2 cellular contexts compared by ENCODE assay signal in genomic region chr7:104895851-104896236, GRCh38.
TF ChIP-seq lines count a peak whose summit lies in the region.

No MANE protein-coding gene starts in this region.

TF ChIP-seq in GM23338, 12 proteins besides CTCF, POLR2A, EP300 and RAD21:
- TF ChIP-seq ZNF462 (CRISPR knock-in tag; IDR thresholded peaks at IDR 0.05) = no peak
- TF ChIP-seq ZNF331 (CRISPR knock-in tag; IDR thresholded peaks at IDR 0.05; ENCODE audit: low read depth) = no peak
- no peak for TF ChIP-seq ETS1 (IDR thresholded peaks at IDR 0.05)
- no peak for TF ChIP-seq STAT1 (IDR thresholded peaks at IDR 0.05; ENCODE audit: unreplicated experiment)
- TF ChIP-seq, protein P1, sequence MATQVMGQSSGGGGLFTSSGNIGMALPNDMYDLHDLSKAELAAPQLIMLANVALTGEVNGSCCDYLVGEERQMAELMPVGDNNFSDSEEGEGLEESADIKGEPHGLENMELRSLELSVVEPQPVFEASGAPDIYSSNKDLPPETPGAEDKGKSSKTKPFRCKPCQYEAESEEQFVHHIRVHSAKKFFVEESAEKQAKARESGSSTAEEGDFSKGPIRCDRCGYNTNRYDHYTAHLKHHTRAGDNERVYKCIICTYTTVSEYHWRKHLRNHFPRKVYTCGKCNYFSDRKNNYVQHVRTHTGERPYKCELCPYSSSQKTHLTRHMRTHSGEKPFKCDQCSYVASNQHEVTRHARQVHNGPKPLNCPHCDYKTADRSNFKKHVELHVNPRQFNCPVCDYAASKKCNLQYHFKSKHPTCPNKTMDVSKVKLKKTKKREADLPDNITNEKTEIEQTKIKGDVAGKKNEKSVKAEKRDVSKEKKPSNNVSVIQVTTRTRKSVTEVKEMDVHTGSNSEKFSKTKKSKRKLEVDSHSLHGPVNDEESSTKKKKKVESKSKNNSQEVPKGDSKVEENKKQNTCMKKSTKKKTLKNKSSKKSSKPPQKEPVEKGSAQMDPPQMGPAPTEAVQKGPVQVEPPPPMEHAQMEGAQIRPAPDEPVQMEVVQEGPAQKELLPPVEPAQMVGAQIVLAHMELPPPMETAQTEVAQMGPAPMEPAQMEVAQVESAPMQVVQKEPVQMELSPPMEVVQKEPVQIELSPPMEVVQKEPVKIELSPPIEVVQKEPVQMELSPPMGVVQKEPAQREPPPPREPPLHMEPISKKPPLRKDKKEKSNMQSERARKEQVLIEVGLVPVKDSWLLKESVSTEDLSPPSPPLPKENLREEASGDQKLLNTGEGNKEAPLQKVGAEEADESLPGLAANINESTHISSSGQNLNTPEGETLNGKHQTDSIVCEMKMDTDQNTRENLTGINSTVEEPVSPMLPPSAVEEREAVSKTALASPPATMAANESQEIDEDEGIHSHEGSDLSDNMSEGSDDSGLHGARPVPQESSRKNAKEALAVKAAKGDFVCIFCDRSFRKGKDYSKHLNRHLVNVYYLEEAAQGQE (IDR thresholded peaks at IDR 0.05; ENCODE audit: unreplicated experiment) = no peak
- TF ChIP-seq NANOG (IDR thresholded peaks at IDR 0.05; ENCODE audit: borderline replicate concordance) = no peak
- no peak for TF ChIP-seq POLR2AphosphoS5 (IDR thresholded peaks at IDR 0.05; ENCODE audit: low read depth)
- TF ChIP-seq CREB1 (CRISPR knock-in tag; IDR thresholded peaks at IDR 0.05; ENCODE audit: low read depth) = no peak
- no peak for TF ChIP-seq EZH2 (IDR thresholded peaks at IDR 0.05; ENCODE audit: low read depth, unreplicated experiment)
TF ChIP-seq in GM23338: peak in this region for 0.

TF ChIP-seq in H1, 55 proteins besides CTCF, POLR2A, EP300 and RAD21 (continued from another document):
- TF ChIP-seq USF2 (IDR thresholded peaks at IDR 0.05; ENCODE audit: low read length) (no peak), RFX5 (IDR thresholded peaks at IDR 0.05; ENCODE audit: borderline replicate concordance, low read depth, low read length) (no peak), ASH2L (IDR thresholded peaks at IDR 0.05; ENCODE audit: low read length) (no peak), RBBP5 (IDR thresholded peaks at IDR 0.05; ENCODE audit: borderline replicate concordance, low read depth, low read length) (no peak), ATF2 (IDR thresholded peaks at IDR 0.05; ENCODE audit: low read length) (no peak), CHD1 (IDR thresholded peaks at IDR 0.05; ENCODE audit: low read depth, low read length) (no peak), CBX5 (IDR thresholded peaks at IDR 0.05; ENCODE audit: low read depth, low read length) (no peak)
TF ChIP-seq in H1: peak in this region for 0.
